7 cellular contexts compared by ENCODE assay signal in genomic region chr2:150542692-150543091, GRCh38.
"Had no signal": no experiment of that assay in that cellular context is flagged by ENCODE, and none has a peak within 500 bp of the region (broad histone marks: within the 10 kb centered on the region; RNA-seq: fewer than 3 reads in every experiment).

No MANE protein-coding gene starts in this region.

- DNase-seq: H9, HCEC 1CT, IMR-90 had no signal

- H3K4me3 ChIP-seq: GM23338 had no signal

- H3K27ac Mint-ChIP-seq: GM23338, H9 had no signal

- H3K4me1 Mint-ChIP-seq: GM23338, H9 had no signal

- ATAC-seq: GM23338 had no signal

- H3K4me3 Mint-ChIP-seq: GM23338, H9 had no signal

- FAIRE-seq: H1, H54, HTR-8/SVneo had no signal

- H3K4me2 ChIP-seq: GM23338 had no signal
